ENCODE assay signal across 8 cellular contexts in the genomic region with DNA sequence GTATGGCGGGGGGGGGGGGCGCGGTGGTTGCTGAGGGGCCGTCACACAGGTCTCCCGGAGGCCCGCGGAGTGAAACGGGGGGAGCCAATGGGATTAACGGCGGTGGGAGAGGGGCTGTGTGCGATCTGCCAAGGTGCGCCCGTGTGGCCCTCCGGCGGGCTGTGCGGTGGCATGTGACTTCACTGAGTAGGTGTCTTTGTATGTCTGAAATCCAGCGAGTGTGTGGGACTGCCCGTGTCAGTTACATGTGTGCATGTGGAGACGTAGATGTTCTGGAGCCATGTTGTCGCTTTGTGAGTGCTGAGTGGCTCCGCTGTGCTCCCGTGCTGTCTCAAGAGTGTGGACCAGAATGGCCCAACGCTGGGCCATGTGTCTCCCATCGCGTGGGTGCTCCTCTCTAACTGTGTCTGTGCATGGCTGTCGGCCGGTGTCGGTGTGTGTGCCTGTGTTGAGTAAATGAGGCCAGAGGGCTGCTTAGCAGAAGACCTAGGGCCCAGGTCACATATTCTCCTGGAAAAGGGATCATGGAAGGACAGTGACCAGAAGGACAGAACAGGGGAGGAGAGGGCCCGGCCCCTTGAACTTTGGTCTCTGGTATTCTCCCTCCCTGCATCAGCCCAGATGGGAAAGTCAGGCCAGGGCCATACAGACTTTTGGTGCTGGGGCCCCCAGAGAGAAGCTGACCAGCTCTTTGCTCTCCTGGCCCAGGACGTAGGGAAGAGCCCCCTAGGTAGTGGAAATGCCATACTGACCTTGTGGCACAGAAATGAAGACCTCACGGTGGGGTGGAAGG. TPM values are rescaled to one million over a fixed set of nuclear protein-coding genes. Genes with fewer than 3 reads are reported as not detected.
A peak's percentile ranks its signal among the peaks of the same experiment; 100 is the strongest.
DNase-seq lines count a peak whose midpoint lies in the region; ATAC-seq lines count a peak whose summit lies in the region.

No MANE protein-coding gene starts in this region.

- no peak for DNase-seq in activated T-cell treated with anti-CD3 and anti-CD28 coated beads, Interleukin-2, amount 50 U/mL, for 72 hours
- DNase-seq in activated T-cell treated with anti-CD3 and anti-CD28 coated beads, Interleukin-2, amount 50 U/mL, for 1 hour: no peak
- no peak for DNase-seq in activated naive CD4-positive, alpha-beta T cell treated with anti-CD3 and anti-CD28 coated beads, Interleukin-2, amount 50 U/mL, for 72 hours (ENCODE audit: low spot score in 2 of 2)
- DNase-seq in OCI-M2 (lab: John Stamatoyannopoulos, UW; ENCODE audit: unreplicated experiment): no peak
- no peak for DNase-seq in stimulated activated CD4-positive, alpha-beta T cell treated with anti-CD3 and anti-CD28 coated beads, Interleukin-12 subunit alpha, Interleukin-12 subunit beta, amount 100 ng/mL, for 4 hours
- no peak for DNase-seq in activated CD4-positive, alpha-beta T cell treated with anti-CD3 and anti-CD28 coated beads for 48 hours

- H3K27me3 Mint-ChIP-seq in activated T-cell treated with anti-CD3 and anti-CD28 coated beads, Interleukin-2, amount 50 U/mL, for 72 hours (ENCODE audit: low read depth): peaks cover 42% of the 10 kb centered on the region

- no peak for ATAC-seq in activated T-cell treated with anti-CD3 and anti-CD28 coated beads, Interleukin-2, amount 50 U/mL, for 72 hours (replicated peaks in 1 of 2)
- no peak for ATAC-seq in activated naive CD4-positive, alpha-beta T cell treated with anti-CD3 and anti-CD28 coated beads, Interleukin-2, amount 50 U/mL, for 72 hours

- H3K4me1 Mint-ChIP-seq in activated T-cell treated with anti-CD3 and anti-CD28 coated beads, Interleukin-2, amount 50 U/mL, for 72 hours (ENCODE audit: low read depth): peaks cover 78% of the 10 kb centered on the region

- H3K9ac ChIP-seq in iPS-15b (ENCODE audit: low read depth, low read length): peak overlapping the region; percentile 60
- peak overlapping the region; percentile 68 to 79 (median 77) for H3K9ac ChIP-seq in skeletal muscle tissue (ENCODE audit: low read depth in 1 of 3, low read length in 3 of 3)

- no peak overlapping the region for H3K27ac Mint-ChIP-seq in activated T-cell treated with anti-CD3 and anti-CD28 coated beads, Interleukin-2, amount 50 U/mL, for 72 hours
- H3K27ac Mint-ChIP-seq in activated naive CD4-positive, alpha-beta T cell treated with anti-CD3 and anti-CD28 coated beads, Interleukin-2, amount 50 U/mL, for 72 hours: peak overlapping the region; percentile 30 to 90

- peaks cover 14% of the 10 kb centered on the region for H3K36me3 ChIP-seq in iPS-15b (ENCODE audit: control insufficient read depth, insufficient read depth, low read length)
- H3K36me3 ChIP-seq in skeletal muscle tissue (ENCODE audit: control insufficient read depth in 3 of 3, insufficient read depth in 3 of 3, low read length in 3 of 3): peaks cover 0 to 7% (median 2%) of the 10 kb centered on the region in 3 donors

- H3K9me3 ChIP-seq in iPS-15b (ENCODE audit: control insufficient read depth, insufficient read depth, low read length) (no peaks in the 10 kb centered on the region), skeletal muscle tissue (ENCODE audit: control insufficient read depth in 3 of 3, low read length in 3 of 3) (no peaks in the 10 kb centered on the region)

- H3K4me3 ChIP-seq in iPS-15b (ENCODE audit: low read depth, low read length): peak overlapping the region; percentile 76
- H3K4me3 ChIP-seq in skeletal muscle tissue (ENCODE audit: low read length in 3 of 3): peak overlapping the region; percentile 72 to 78 (median 75)

- peaks cover 13 to 14% of the 10 kb centered on the region in 2 donors for H3K36me3 Mint-ChIP-seq in activated T-cell treated with anti-CD3 and anti-CD28 coated beads, Interleukin-2, amount 50 U/mL, for 72 hours (ENCODE audit: insufficient read depth in 2 of 2)
- H3K36me3 Mint-ChIP-seq in activated naive CD4-positive, alpha-beta T cell treated with anti-CD3 and anti-CD28 coated beads, Interleukin-2, amount 50 U/mL, for 72 hours: peaks cover 21 to 32% of the 10 kb centered on the region in 2 donors

- H3K27ac ChIP-seq in skeletal muscle tissue (ENCODE audit: low read depth, low read length): peak overlapping the region; percentile 69

- no peaks in the 10 kb centered on the region for H3K9me3 Mint-ChIP-seq in activated T-cell treated with anti-CD3 and anti-CD28 coated beads, Interleukin-2, amount 50 U/mL, for 72 hours
- H3K9me3 Mint-ChIP-seq in activated naive CD4-positive, alpha-beta T cell treated with anti-CD3 and anti-CD28 coated beads, Interleukin-2, amount 50 U/mL, for 72 hours: no peaks in the 10 kb centered on the region

- peak overlapping the region; percentile 94 to 96 for H3K4me3 Mint-ChIP-seq in activated T-cell treated with anti-CD3 and anti-CD28 coated beads, Interleukin-2, amount 50 U/mL, for 72 hours

- H3K27me3 ChIP-seq in iPS-15b (ENCODE audit: control insufficient read depth, insufficient read depth, low read length) (peaks cover 20% of the 10 kb centered on the region), skeletal muscle tissue (ENCODE audit: control insufficient read depth in 3 of 3, insufficient read depth in 3 of 3, low read length in 3 of 3) (peaks cover 0 to 5% (median 0%) of the 10 kb centered on the region in 3 donors)

- H3K4me1 ChIP-seq in iPS-15b (ENCODE audit: control insufficient read depth, insufficient read depth, low read length): peaks cover 23% of the 10 kb centered on the region
- H3K4me1 ChIP-seq in skeletal muscle tissue (ENCODE audit: control insufficient read depth in 3 of 3, insufficient read depth in 3 of 3, low read length in 3 of 3): peaks cover 40 to 50% (median 49%) of the 10 kb centered on the region in 3 donors

RNA-seq across cellular contexts. Expression of gene PTMS, which starts 1.6 kb away (rescaled TPM):
- 100 to 1,000 TPM; 119 to 154 TPM for total RNA-seq in activated T-cell treated with anti-CD3 and anti-CD28 coated beads, Interleukin-2, amount 50 U/mL, for 72 hours
- total RNA-seq in activated naive CD4-positive, alpha-beta T cell treated with anti-CD3 and anti-CD28 coated beads, Interleukin-2, amount 50 U/mL, for 72 hours: 100 to 1,000 TPM in 1 of 2 donors, 10 to 100 TPM in 1; 76.0 to 163 TPM
- total RNA-seq in skeletal muscle tissue: 40.2 TPM

RNA-seq across cellular contexts. Expression of gene LAG3, which starts 4.5 kb away (rescaled TPM):
- total RNA-seq in activated T-cell treated with anti-CD3 and anti-CD28 coated beads, Interleukin-2, amount 50 U/mL, for 72 hours: 100 to 1,000 TPM; 117 to 188 TPM
- total RNA-seq in activated naive CD4-positive, alpha-beta T cell treated with anti-CD3 and anti-CD28 coated beads, Interleukin-2, amount 50 U/mL, for 72 hours: 100 to 1,000 TPM in 1 of 2 donors, 10 to 100 TPM in 1; 71.3 to 117 TPM
- not detected for total RNA-seq in skeletal muscle tissue

RNA-seq across cellular contexts. Expression of gene MLF2, which starts 14.8 kb away (rescaled TPM):
- 100 to 1,000 TPM; 122 to 134 TPM for total RNA-seq in activated T-cell treated with anti-CD3 and anti-CD28 coated beads, Interleukin-2, amount 50 U/mL, for 72 hours
- total RNA-seq in activated naive CD4-positive, alpha-beta T cell treated with anti-CD3 and anti-CD28 coated beads, Interleukin-2, amount 50 U/mL, for 72 hours: 100 to 1,000 TPM; 149 to 275 TPM
- total RNA-seq in skeletal muscle tissue: 73.6 TPM

RNA-seq across cellular contexts. Expression of gene CD4, which starts 21.5 kb away (rescaled TPM):
- 100 to 1,000 TPM; 126 to 141 TPM for total RNA-seq in activated T-cell treated with anti-CD3 and anti-CD28 coated beads, Interleukin-2, amount 50 U/mL, for 72 hours
- total RNA-seq in activated naive CD4-positive, alpha-beta T cell treated with anti-CD3 and anti-CD28 coated beads, Interleukin-2, amount 50 U/mL, for 72 hours: 100 to 1,000 TPM; 165 to 244 TPM
- 6.8 TPM for total RNA-seq in skeletal muscle tissue

RNA-seq across cellular contexts. Expression of gene COPS7A, which starts 43.9 kb away (rescaled TPM):
- 10 to 100 TPM; 30.2 to 39.7 TPM for total RNA-seq in activated T-cell treated with anti-CD3 and anti-CD28 coated beads, Interleukin-2, amount 50 U/mL, for 72 hours
- 10 to 100 TPM; 34.2 to 42.9 TPM for total RNA-seq in activated naive CD4-positive, alpha-beta T cell treated with anti-CD3 and anti-CD28 coated beads, Interleukin-2, amount 50 U/mL, for 72 hours
- 30.8 TPM for total RNA-seq in skeletal muscle tissue

Comparison
In these comparisons a context has a peak if more than half of its experiments do, and no peak if none do; other contexts are left out.
1. RNA of gene LAG3, which starts 4.5 kb away (total RNA-seq): 117 to 188 TPM in activated T-cell treated with anti-CD3 and anti-CD28 coated beads, Interleukin-2, amount 50 U/mL, for 72 hours and 71.3 to 117 TPM in activated naive CD4-positive, alpha-beta T cell treated with anti-CD3 and anti-CD28 coated beads, Interleukin-2, amount 50 U/mL, for 72 hours; not detected in skeletal muscle tissue (single experiment); every median in the first group is over 10 times any median in the second.